ENCODE assay signal across 27 cellular contexts in genomic region chr17:78944026-78944425, GRCh38. TPM values are rescaled to one million over a fixed set of nuclear protein-coding genes. Genes with fewer than 3 reads are reported as not detected.
"Had no signal": no experiment of that assay in that cellular context is flagged by ENCODE, and none has a peak within 500 bp of the region (broad histone marks: within the 10 kb centered on the region; RNA-seq: fewer than 3 reads in every experiment).

No MANE protein-coding gene starts in this region.

- H3K27ac ChIP-seq: colonic mucosa, epithelial cell of prostate, esophagus squamous epithelium, foreskin keratinocyte, gastroesophageal sphincter, heart left ventricle, hepatocyte, left lung, lower lobe of right lung had no signal

- ATAC-seq: effector memory CD8-positive, alpha-beta T cell; esophagus mucosa; foreskin keratinocyte; gastroesophageal sphincter; heart left ventricle; left colon; left lung; left ventricle myocardium superior; lower lobe of right lung had no signal

- H3K9me3 Mint-ChIP-seq: dendritic cell treated with granulocyte-macrophage colony-stimulating factor and Interleukin-4, amounts not matched to agents 40 ng/mL and 50 ng/mL, for 4 days; effector memory CD8-positive, alpha-beta T cell; endodermal cell; immature natural killer cell had no signal

- H3K27ac Mint-ChIP-seq: dendritic cell treated with granulocyte-macrophage colony-stimulating factor and Interleukin-4, amounts not matched to agents 40 ng/mL and 50 ng/mL, for 4 days; effector memory CD8-positive, alpha-beta T cell; immature natural killer cell had no signal

- H3K4me1 Mint-ChIP-seq: endodermal cell, immature natural killer cell had no signal

- H3K36me3 ChIP-seq: colonic mucosa, esophagus squamous epithelium, gastroesophageal sphincter, heart left ventricle, left lung, lower lobe of right lung had no signal

- H3K4me2 ChIP-seq: hepatocyte had no signal

- H3K27me3 ChIP-seq: colonic mucosa, esophagus squamous epithelium, foreskin keratinocyte, gastroesophageal sphincter, heart left ventricle, hepatocyte, left lung had no signal

- DNase-seq: colonic mucosa; cortex of kidney; effector CD8-positive, alpha-beta T cell; effector memory CD8-positive, alpha-beta T cell; endodermal cell; erythroblast; esophagus squamous epithelium; foreskin keratinocyte; heart left ventricle; hypothalamus; immature natural killer cell; islet precursor cell; kidney; kidney glomerular epithelial cell; left colon; left lung; left ventricle myocardium superior; lower lobe of right lung; mesenchymal stem cell; midbrain had no signal

- H3K4me3 Mint-ChIP-seq: dendritic cell treated with granulocyte-macrophage colony-stimulating factor and Interleukin-4, amounts not matched to agents 40 ng/mL and 50 ng/mL, for 4 days; effector memory CD8-positive, alpha-beta T cell; endodermal cell; immature natural killer cell had no signal

- FAIRE-seq: endometrium, frontal cortex, kidney had no signal

- H3K36me3 Mint-ChIP-seq: immature natural killer cell had no signal

- H3K4me1 ChIP-seq: esophagus squamous epithelium, foreskin keratinocyte, gastroesophageal sphincter, left lung had no signal

- H3K9me3 ChIP-seq: colonic mucosa, esophagus squamous epithelium, gastroesophageal sphincter, heart left ventricle, left lung, lower lobe of right lung had no signal

- H3K79me2 ChIP-seq: hepatocyte had no signal

- H3K4me3 ChIP-seq: colonic mucosa, esophagus squamous epithelium, gastroesophageal sphincter, heart left ventricle, hepatocyte, left lung, lower lobe of right lung had no signal

- H2AFZ ChIP-seq: hepatocyte had no signal

RNA-seq across cellular contexts. Expression of gene CEP295NL, which starts 41.0 kb away (rescaled TPM):
- polyA plus RNA-seq: foreskin keratinocyte, immature natural killer cell had no signal
